In genomic region chr10:112981553-112981952, GRCh38 we compare ENCODE assay signal across 8 cellular contexts. TPM values are rescaled to one million over a fixed set of nuclear protein-coding genes. Genes with fewer than 3 reads are reported as not detected.
DNase-seq lines count a peak whose midpoint lies in the region; ATAC-seq, FAIRE-seq and TF ChIP-seq lines count a peak whose summit lies in the region.

No MANE protein-coding gene starts in this region.

- no peaks in the 10 kb centered on the region for H3K9me3 Mint-ChIP-seq in H9
- H3K9me3 Mint-ChIP-seq in naive thymus-derived CD8-positive, alpha-beta T cell, result no peaks in the 10 kb centered on the region

- no peak overlapping the region for H3K4me3 ChIP-seq in kidney (ENCODE audit: low read length in 2 of 2)

- H3K23me2 ChIP-seq in H9 (ENCODE audit: insufficient read length, low read depth, low read length, poor library complexity, severe bottlenecking), result no peaks in the 10 kb centered on the region

- no peaks in the 10 kb centered on the region for H3K27me3 ChIP-seq in H9 (ENCODE audit: insufficient read depth, low read length)

- no peak overlapping the region for H2AFZ ChIP-seq in H9 (ENCODE audit: low read length)

- no peak overlapping the region for H3K27ac ChIP-seq in H9 (ENCODE audit: insufficient read length, low read depth, low read length)
- no peak overlapping the region for H3K27ac ChIP-seq in kidney (ENCODE audit: low read depth in 2 of 2, low read length in 2 of 2)

- WGBS in H9 (ENCODE audit: extremely low coverage, insufficient read length, low lambda C conversion rate), result no CpG with 5 or more reads among the region's 7 CpGs

- DNase-seq in H9 (no peak), NAMALWA (ENCODE audit: low spot score) (peak; percentile 86), NCI-H2107 (lab: John Stamatoyannopoulos, UW) (no peak), 8988T (no peak), ACHN (no peak), kidney (no peak)
- peak in 3 of 10 donors; percentile 9 to 13 (median 9) for DNase-seq in naive thymus-derived CD8-positive, alpha-beta T cell

- peaks cover 76 to 82% of the 10 kb centered on the region in 2 experiments for H3K4me1 Mint-ChIP-seq in H9
- H3K4me1 Mint-ChIP-seq in naive thymus-derived CD8-positive, alpha-beta T cell, result peaks cover 16 to 34% (median 27%) of the 10 kb centered on the region in 4 donors

- H3K79me1 ChIP-seq in H9 (ENCODE audit: insufficient read depth, low read depth, low read length, poor library complexity, severe bottlenecking), result peaks cover 10% of the 10 kb centered on the region

- H3K36me3 Mint-ChIP-seq in H9 (ENCODE audit: insufficient read depth in 1 of 3, low read depth in 3 of 3), result peaks cover 1 to 37% (median 22%) of the 10 kb centered on the region in 3 experiments; a peak in 5 of 7 replicates
- peaks cover 0 to 4% (median 0%) of the 10 kb centered on the region in 3 donors for H3K36me3 Mint-ChIP-seq in naive thymus-derived CD8-positive, alpha-beta T cell

- in situ Hi-C loops in ACHN (cut with HindIII; ENCODE audit: low pct_ligation_motif_present, low pct_unique_long_range_greater_than_20kb, low sequenced_read_pairs), result no loop called here

- no peak overlapping the region for H4K91ac ChIP-seq in H9 (ENCODE audit: insufficient read length, low read depth, low read length)

- H4K20me1 ChIP-seq in H9 (ENCODE audit: control insufficient read depth, insufficient read depth, insufficient read length), result peaks cover 4% of the 10 kb centered on the region

- H3K4ac ChIP-seq in H9 (ENCODE audit: low read depth, low read length), result no peak overlapping the region

- H3K9ac ChIP-seq in H9 (ENCODE audit: extremely low read depth, insufficient read length, low read length) (no peak overlapping the region), kidney (ENCODE audit: low read length in 2 of 2) (no peak overlapping the region)

- no peak overlapping the region for H3K4me2 ChIP-seq in H9 (ENCODE audit: insufficient read depth, insufficient read length, low read length)

- H2BK5ac ChIP-seq in H9 (ENCODE audit: insufficient read length, low read length), result no peak overlapping the region

- no peak overlapping the region for H3K56ac ChIP-seq in H9 (ENCODE audit: insufficient read length, low read depth, low read length)

- POLR2A ChIA-PET in naive thymus-derived CD8-positive, alpha-beta T cell (lab: Charles Lee), result no interaction called here

- no peak overlapping the region for H3T11ph ChIP-seq in H9 (ENCODE audit: low read length)

- H2BK15ac ChIP-seq in H9 (ENCODE audit: low read depth, low read length), result no peak overlapping the region

- H3K4me1 ChIP-seq in H9 (ENCODE audit: insufficient read depth, low read length) (peaks cover 8% of the 10 kb centered on the region), kidney (ENCODE audit: control insufficient read depth in 1 of 2, insufficient read depth in 1 of 2, low read depth in 1 of 2, low read length in 2 of 2) (peaks cover 5 to 11% of the 10 kb centered on the region in 2 donors)

- no peak overlapping the region for H4K5ac ChIP-seq in H9 (ENCODE audit: insufficient read length, low read depth, low read length)

- H3K14ac ChIP-seq in H9 (ENCODE audit: insufficient read depth, low read length), result no peak overlapping the region

- H2BK20ac ChIP-seq in H9 (ENCODE audit: low read depth, low read length, poor library complexity, severe bottlenecking), result no peak overlapping the region

- TF ChIP-seq CTCF in H9 (conservative IDR thresholded peaks at IDR 0.05) (no peak), kidney (IDR thresholded peaks at IDR 0.05; ENCODE audit: borderline replicate concordance, extremely low read depth, insufficient read depth) (no peak)

- ATAC-seq in GM18520 (IDR thresholded peaks at IDR 0.05; ENCODE audit: unreplicated experiment), result peak; percentile 93
- peak in 1 of 2 donors; percentile 52 for ATAC-seq in naive thymus-derived CD8-positive, alpha-beta T cell

- no peaks in the 10 kb centered on the region for H3K36me3 ChIP-seq in kidney (ENCODE audit: control insufficient read depth in 1 of 2, insufficient read depth in 2 of 2, low read length in 2 of 2)

- no peak overlapping the region for H3K18ac ChIP-seq in H9 (ENCODE audit: insufficient read length, low read depth, low read length)

- intact Hi-C loops in kidney (cut with DNase I), result no loop called here

- no peak overlapping the region for H4K8ac ChIP-seq in H9 (replicated peaks; ENCODE audit: insufficient read length, low read depth, low read length)

- no peak overlapping the region for H3K4me3 Mint-ChIP-seq in H9
- peak overlapping the region in 6 of 10 donors; percentile 34 to 80 (median 54) for H3K4me3 Mint-ChIP-seq in naive thymus-derived CD8-positive, alpha-beta T cell

- H3K79me2 ChIP-seq in H9 (ENCODE audit: insufficient read depth, low read length), result peaks cover 25% of the 10 kb centered on the region; the same call in 1 of the 2 replicates

- H2BK12ac ChIP-seq in H9 (ENCODE audit: insufficient read length, low read depth, low read length), result no peak overlapping the region

- H3K27me3 Mint-ChIP-seq in H9 (ENCODE audit: low read depth), result no peaks in the 10 kb centered on the region
- H3K27me3 Mint-ChIP-seq in naive thymus-derived CD8-positive, alpha-beta T cell, result peaks cover 10 to 56% (median 44%) of the 10 kb centered on the region in 5 donors

- no peak overlapping the region for H3K23ac ChIP-seq in H9 (ENCODE audit: insufficient read length, low read depth, low read length)

- H3K9me3 ChIP-seq in H9 (ENCODE audit: control insufficient read depth, low read depth, low read length) (no peaks in the 10 kb centered on the region), kidney (ENCODE audit: control insufficient read depth in 1 of 2, low read length in 2 of 2) (no peaks in the 10 kb centered on the region)

- H2AK5ac ChIP-seq in H9 (ENCODE audit: insufficient read length, low read length), result no peak overlapping the region

- no peak overlapping the region for H2BK120ac ChIP-seq in H9 (ENCODE audit: low read depth, low read length, poor library complexity, severe bottlenecking)

- no peak for FAIRE-seq in kidney (lab: Jason Lieb, UNC)

- H3K27ac Mint-ChIP-seq in H9, result peak overlapping the region in 2 of 3 experiments; percentile 28 to 40; a peak in 4 of 7 replicates
- peak overlapping the region in 3 of 10 donors; percentile 9 to 20 (median 20) for H3K27ac Mint-ChIP-seq in naive thymus-derived CD8-positive, alpha-beta T cell

RNA-seq across cellular contexts. Expression of gene TCF7L2, which starts 31.5 kb away (rescaled TPM):
- total RNA-seq in H9 (2021) (71.1 and 73.0 TPM in 2 replicates), kidney (32.4 TPM)
- 1 to 10 TPM; 4.3 to 6.0 TPM for total RNA-seq in naive thymus-derived CD8-positive, alpha-beta T cell
- 1 to 10 TPM; 1.6 to 4.1 (median 2.1) TPM for polyA plus RNA-seq in naive thymus-derived CD8-positive, alpha-beta T cell
- polyA plus RNA-seq in kidney (ENCODE audit: insufficient read depth, low read depth, low replicate concordance), result 6.5 TPM

Comparison
In these comparisons a context has a peak if more than half of its experiments do, and no peak if none do; other contexts are left out.
1. H3K4me3 Mint-ChIP-seq: peak in naive thymus-derived CD8-positive, alpha-beta T cell (6 of 10); none in H9 (0 of 2).